14 cellular contexts compared by ENCODE assay signal in genomic region chrX:39764441-39764914, GRCh38.
DNase-seq lines count a peak whose midpoint lies in the region; ATAC-seq lines count a peak whose summit lies in the region.
"Had no signal": no experiment of that assay in that cellular context is flagged by ENCODE, and none has a peak within 500 bp of the region (broad histone marks: within the 10 kb centered on the region; RNA-seq: fewer than 3 reads in every experiment).

No MANE protein-coding gene starts in this region.

- ATAC-seq in GM21825 (IDR thresholded peaks at IDR 0.05; ENCODE audit: unreplicated experiment) (no peak), GM19035 (IDR thresholded peaks at IDR 0.05; ENCODE audit: unreplicated experiment) (no peak)
- ATAC-seq: Panc1 had no signal

- DNase-seq in NCI-H2029 (lab: John Stamatoyannopoulos, UW) (peak; percentile 55), NCI-H2029 treated with DMSO at 0.1 percent for 48 hours (lab: John Stamatoyannopoulos, UW) (no peak), NCI-H2171 treated with DMSO at 0.1 percent for 48 hours (lab: John Stamatoyannopoulos, UW) (peak; percentile 80), amniotic epithelial cell (ENCODE audit: low read depth) (peak; percentile 45), renal cortical epithelial cell (ENCODE audit: low read depth) (peak; percentile 11), GM19240 (ENCODE audit: insufficient read length, low spot score) (no peak)
- DNase-seq: 8988T; activated naive CD4-positive, alpha-beta T cell treated with Interleukin-2 at 50 U/mL for 16 hours; caudate nucleus; left ventricle myocardium inferior; thyroid gland had no signal

Comparison
In these comparisons a context has a peak if more than half of its experiments do, and no peak if none do; other contexts are left out.
1. DNase-seq: peak in NCI-H2029 (single experiment), NCI-H2171 treated with DMSO at 0.1 percent for 48 hours (single experiment), amniotic epithelial cell (single experiment) and renal cortical epithelial cell (single experiment); none in NCI-H2029 treated with DMSO at 0.1 percent for 48 hours (single experiment) and GM19240 (single experiment).